10 cellular contexts compared by ENCODE assay signal in genomic region chr6:35048631-35049083, GRCh38.
DNase-seq lines count a peak whose midpoint lies in the region; ATAC-seq and TF ChIP-seq lines count a peak whose summit lies in the region.
"Had no signal": no experiment of that assay in that cellular context is flagged by ENCODE, and none has a peak within 500 bp of the region (broad histone marks: within the 10 kb centered on the region; RNA-seq: fewer than 3 reads in every experiment).

No MANE protein-coding gene starts in this region.

- no peak overlapping the region for H3K4me3 Mint-ChIP-seq in Calu3 (ENCODE audit: low read depth, unreplicated experiment)
- H3K4me3 Mint-ChIP-seq: IgD-negative memory B cell had no signal

- BruUV-seq in Calu3 (replicated peaks; lab: Mats Ljungman, UMichigan), result no TSS peak

- no peaks in the 10 kb centered on the region for H3K36me3 ChIP-seq in aorta (ENCODE audit: control insufficient read depth in 1 of 2, insufficient read depth in 2 of 2, low read length in 1 of 2)

- H3K36me3 Mint-ChIP-seq in Calu3 (ENCODE audit: insufficient read depth, unreplicated experiment), result no peaks in the 10 kb centered on the region

- ATAC-seq in aorta (ENCODE audit: low FRiP score), result peak; percentile 34

- CTCF ChIA-PET in Calu3 (lab: Charles Lee), result interaction anchor here (1.4 kb wide), 1 partner anchor 22 kb away, joined by 3 read pairs; no protein-coding TSS in a partner anchor

- peaks cover 56% of the 10 kb centered on the region for H3K4me1 ChIP-seq in mononuclear cell (ENCODE audit: insufficient read depth, low read length)
- peaks cover 2 to 8% of the 10 kb centered on the region in 2 donors for H3K4me1 ChIP-seq in aorta (ENCODE audit: control insufficient read depth in 1 of 2, insufficient read depth in 2 of 2, low read length in 2 of 2)

- intact Hi-C loops in aorta (cut with DNase I) (loop anchor here in 1 of 2 donors (2.0 kb wide), 1 partner anchor 30 kb away; no protein-coding TSS in a partner anchor), Calu3 (cut with micrococcal nuclease; ENCODE audit: unreplicated experiment) (no loop called here)

- no peaks in the 10 kb centered on the region for H3K27me3 Mint-ChIP-seq in Calu3 (ENCODE audit: unreplicated experiment)
- H3K27me3 Mint-ChIP-seq: IgD-negative memory B cell had no signal

- H3K27me3 ChIP-seq in mononuclear cell (ENCODE audit: insufficient read depth, low read length) (no peaks in the 10 kb centered on the region), aorta (ENCODE audit: control insufficient read depth in 1 of 2, insufficient read depth in 2 of 2, low read length in 1 of 2) (no peaks in the 10 kb centered on the region)

- peak; percentile 24 for DNase-seq in EL
- peak; percentile 92 for DNase-seq in NCI-H82 treated with DMSO at 0.1 percent for 48 hours (lab: John Stamatoyannopoulos, UW; ENCODE audit: unreplicated experiment)
- peak; percentile 94 for DNase-seq in choroid plexus epithelial cell (ENCODE audit: low read depth)
- peak in 1 of 2 donors; percentile 86 for DNase-seq in aorta
- DNase-seq in NCI-H748 treated with DMSO at 0.1 percent for 48 hours (lab: John Stamatoyannopoulos, UW), result no peak
- DNase-seq in kidney tubule cell (ENCODE audit: low spot score), result no peak
- DNase-seq in Calu3, result no peak

- peaks cover under 1% of the 10 kb centered on the region for H3K4me1 Mint-ChIP-seq in Calu3 (ENCODE audit: low read depth, unreplicated experiment)

- 29 to 31% methylated on average over 11 of the region's 11 CpGs for WGBS in aorta, 2 donors

- H3K9me3 ChIP-seq in mononuclear cell (ENCODE audit: low read depth, low read length), result no peaks in the 10 kb centered on the region
- H3K9me3 ChIP-seq in aorta (ENCODE audit: control insufficient read depth, low read length), result no peaks in the 10 kb centered on the region

- no peaks in the 10 kb centered on the region for H3K9me3 Mint-ChIP-seq in Calu3 (ENCODE audit: low read depth, unreplicated experiment)
- H3K9me3 Mint-ChIP-seq: IgD-negative memory B cell, nephron had no signal

- H3K4me3 ChIP-seq in choroid plexus epithelial cell (ENCODE audit: low read depth, low read length) (peak overlapping the region; percentile 5), mononuclear cell (ENCODE audit: low read length) (peak overlapping the region; percentile 2), aorta (ENCODE audit: low read length in 2 of 2) (no peak overlapping the region)

- H3K27ac ChIP-seq in aorta (ENCODE audit: low read depth in 1 of 2, low read length in 2 of 2), result peak overlapping the region in 1 of 2 donors; percentile 22

- H3K27ac Mint-ChIP-seq in Calu3 (ENCODE audit: unreplicated experiment), result no peak overlapping the region
- H3K27ac Mint-ChIP-seq: nephron had no signal

- TF ChIP-seq CTCF in choroid plexus epithelial cell (conservative IDR thresholded peaks at IDR 0.05; ENCODE audit: low read depth, low read length), result peak; percentile 47
- TF ChIP-seq CTCF in Calu3 (IDR thresholded peaks at IDR 0.05; ENCODE audit: unreplicated experiment), result no peak

Comparison
In these comparisons a context has a peak if more than half of its experiments do, and no peak if none do; other contexts are left out.
1. DNase-seq: peak in EL (single experiment), NCI-H82 treated with DMSO at 0.1 percent for 48 hours (single experiment) and choroid plexus epithelial cell (single experiment); none in NCI-H748 treated with DMSO at 0.1 percent for 48 hours (single experiment), kidney tubule cell (single experiment) and Calu3 (single experiment).
2. H3K4me3 ChIP-seq: peak in choroid plexus epithelial cell (single experiment) and mononuclear cell (single experiment); none in aorta (0 of 2).